In genomic region chr4:11158971-11159370, GRCh38 we compare ENCODE assay signal across 37 cellular contexts.
"Had no signal": no experiment of that assay in that cellular context is flagged by ENCODE, and none has a peak within 500 bp of the region (broad histone marks: within the 10 kb centered on the region; RNA-seq: fewer than 3 reads in every experiment).

No MANE protein-coding gene starts in this region.

- H3K4me3 ChIP-seq: cardiac muscle cell, Peyer's patch had no signal

- H3K4me1 ChIP-seq: Peyer's patch had no signal

- ATAC-seq: activated CD8-positive, alpha-beta memory T cell treated with anti-CD3 and anti-CD28 coated beads, Interleukin-2, amount 10 ng/mL, durations not matched to agents 7 days and 5 days; PC-3 had no signal

- H3K4me1 Mint-ChIP-seq: activated B cell treated with CpG ODN at 0.5 μM for 24 hours; activated CD4-positive, alpha-beta memory T cell treated with anti-CD3 and anti-CD28 coated beads, Interleukin-2, amount 10 ng/mL, durations not matched to agents 7 days and 5 days; activated CD8-positive, alpha-beta memory T cell treated with anti-CD3 and anti-CD28 coated beads, Interleukin-2, amount 10 ng/mL, durations not matched to agents 7 days and 5 days; activated naive CD8-positive, alpha-beta T cell treated with anti-CD3 and anti-CD28 coated beads for 36 hours; central memory CD8-positive, alpha-beta T cell had no signal

- H3K4me3 Mint-ChIP-seq: activated B cell treated with CpG ODN at 0.5 μM for 24 hours; activated CD4-positive, alpha-beta memory T cell treated with anti-CD3 and anti-CD28 coated beads, Interleukin-2, amount 10 ng/mL, durations not matched to agents 7 days and 5 days; activated CD8-positive, alpha-beta memory T cell treated with anti-CD3 and anti-CD28 coated beads, Interleukin-2, amount 10 ng/mL, durations not matched to agents 7 days and 5 days; activated naive CD8-positive, alpha-beta T cell treated with anti-CD3 and anti-CD28 coated beads for 36 hours; central memory CD8-positive, alpha-beta T cell had no signal

- H3K27ac Mint-ChIP-seq: activated B cell treated with CpG ODN at 0.5 μM for 24 hours; activated CD4-positive, alpha-beta memory T cell treated with anti-CD3 and anti-CD28 coated beads, Interleukin-2, amount 10 ng/mL, durations not matched to agents 7 days and 5 days; activated CD8-positive, alpha-beta memory T cell treated with anti-CD3 and anti-CD28 coated beads, Interleukin-2, amount 10 ng/mL, durations not matched to agents 7 days and 5 days; activated naive CD8-positive, alpha-beta T cell treated with anti-CD3 and anti-CD28 coated beads for 36 hours had no signal

- DNase-seq: activated B cell treated with CpG ODN at 0.5 μM for 24 hours; activated CD4-positive, alpha-beta memory T cell treated with anti-CD3 and anti-CD28 coated beads, Interleukin-2, amount 10 ng/mL, durations not matched to agents 7 days and 5 days; activated CD4-positive, alpha-beta T cell treated with anti-CD3 and anti-CD28 coated beads for 4 hours; activated CD4-positive, CD25-positive, alpha-beta regulatory T cell treated with anti-CD3 and anti-CD28 coated beads, Interleukin-2, amount 50 U/mL, for 72 hours; activated CD8-positive, alpha-beta memory T cell treated with anti-CD3 and anti-CD28 coated beads for 24 hours; activated CD8-positive, alpha-beta memory T cell treated with anti-CD3 and anti-CD28 coated beads, Interleukin-2, amount 10 ng/mL, durations not matched to agents 7 days and 5 days; activated CD8-positive, alpha-beta memory T cell treated with anti-CD3 and anti-CD28 coated beads, Interleukin-2, amount 50 U/mL, for 48 hours; activated effector memory CD4-positive, alpha-beta T cell treated with Interleukin-2 at 50 U/mL for 16 hours; activated naive CD4-positive, alpha-beta T cell treated with anti-CD3 and anti-CD28 coated beads, Interleukin-2, amount 50 U/mL, for 16 hours; activated naive CD8-positive, alpha-beta T cell treated with anti-CD3 and anti-CD28 coated beads for 36 hours; activated T-cell treated with anti-CD3 and anti-CD28 coated beads, Interleukin-2, amount 50 U/mL, for 48 hours; amniotic stem cell; aorta; brain microvascular endothelial cell; MM.1S; NCI-H1092 treated with DMSO at 0.1 percent for 48 hours; NCI-H1417; NCI-H146; NCI-H187; NCI-H2029 treated with DMSO at 0.1 percent for 48 hours; NCI-H2107; NCI-H2171; NCI-H510A; NCI-H526; NCI-H748 treated with DMSO at 0.1 percent for 48 hours; NK-92 treated with Interleukin-12 subunit alpha and Interleukin-12 subunit beta, amount 100 ng/mL, for 24 hours; PC-3; Peyer's patch; RPMI8226; SHP77 treated with DMSO at 0.1 percent for 48 hours; SW 1271; T-helper 1 cell; T-helper 2 cell; T-helper 9 cell had no signal

- H3K27ac ChIP-seq: brain microvascular endothelial cell, cardiac muscle cell, Peyer's patch, VCaP had no signal

- H3K27me3 Mint-ChIP-seq: activated CD8-positive, alpha-beta memory T cell treated with anti-CD3 and anti-CD28 coated beads, Interleukin-2, amount 10 ng/mL, durations not matched to agents 7 days and 5 days; central memory CD8-positive, alpha-beta T cell had no signal

- H3K36me3 Mint-ChIP-seq: activated CD8-positive, alpha-beta memory T cell treated with anti-CD3 and anti-CD28 coated beads, Interleukin-2, amount 10 ng/mL, durations not matched to agents 7 days and 5 days; activated naive CD8-positive, alpha-beta T cell treated with anti-CD3 and anti-CD28 coated beads for 36 hours had no signal

- H3K27me3 ChIP-seq: brain microvascular endothelial cell, cardiac muscle cell, Peyer's patch had no signal

- H3K36me3 ChIP-seq: brain microvascular endothelial cell, cardiac muscle cell, Peyer's patch had no signal

- H3K9me3 ChIP-seq: Peyer's patch had no signal

- H3K9me3 Mint-ChIP-seq: activated CD4-positive, alpha-beta memory T cell treated with anti-CD3 and anti-CD28 coated beads, Interleukin-2, amount 10 ng/mL, durations not matched to agents 7 days and 5 days; activated naive CD8-positive, alpha-beta T cell treated with anti-CD3 and anti-CD28 coated beads for 36 hours had no signal
